ENCODE assay signal across 1 cellular context in genomic region chr9:76912631-76913275, GRCh38.
TF ChIP-seq lines count a peak whose summit lies in the region.

No MANE protein-coding gene starts in this region.

TF ChIP-seq in GM23338, 12 proteins besides CTCF, POLR2A, EP300 and RAD21 (continued from another document):
- TF ChIP-seq ZNF462 (CRISPR knock-in tag; IDR thresholded peaks at IDR 0.05) (no peak), REST (IDR thresholded peaks at IDR 0.05; ENCODE audit: unreplicated experiment) (no peak), ZNF114 (CRISPR knock-in tag; IDR thresholded peaks at IDR 0.05) (no peak), JUNB (IDR thresholded peaks at IDR 0.05; ENCODE audit: unreplicated experiment) (no peak)
